Comparison of ENCODE assay signal across 26 cellular contexts in the genomic region with DNA sequence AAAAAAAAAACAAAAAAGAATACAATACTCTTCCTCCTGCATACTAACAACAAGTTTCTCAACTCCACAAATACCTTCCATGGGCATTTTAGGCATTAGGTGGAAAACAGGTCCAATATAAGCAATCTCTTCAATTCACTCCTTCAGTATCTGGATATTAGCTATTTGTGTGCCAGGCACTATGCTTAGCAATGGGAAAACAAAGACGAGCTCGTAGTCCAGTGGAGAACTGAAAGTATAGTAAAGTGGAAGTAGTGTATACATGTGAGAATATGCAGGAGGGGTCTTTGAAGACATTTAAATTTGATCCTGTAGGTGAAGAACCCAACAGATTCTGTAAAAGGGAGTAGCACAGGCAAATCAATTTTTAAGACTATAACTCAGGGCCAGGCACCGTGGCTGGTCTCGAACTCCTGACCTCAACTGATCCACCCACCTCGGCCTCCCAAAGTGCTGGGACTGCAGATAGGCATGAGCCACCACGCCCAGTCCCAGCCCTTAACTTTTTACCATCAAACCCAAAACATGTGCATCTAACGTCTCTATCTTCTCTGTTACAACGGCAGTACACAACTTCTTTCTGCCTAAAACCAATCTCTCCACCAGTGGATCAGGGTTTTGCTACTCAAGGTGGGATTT. TPM values are rescaled to one million over a fixed set of nuclear protein-coding genes. Genes with fewer than 3 reads are reported as not detected.
DNase-seq lines count a peak whose midpoint lies in the region; ATAC-seq and TF ChIP-seq lines count a peak whose summit lies in the region.
"Had no signal": no experiment of that assay in that cellular context is flagged by ENCODE, and none has a peak within 500 bp of the region (broad histone marks: within the 10 kb centered on the region; RNA-seq: fewer than 3 reads in every experiment).

No MANE protein-coding gene starts in this region.

- no peak overlapping the region for H2AFZ ChIP-seq in PC-3 (ENCODE audit: low read length)
- H2AFZ ChIP-seq: GM23338 had no signal

- TF ChIP-seq CTCF in PC-3 (conservative IDR thresholded peaks at IDR 0.05; ENCODE audit: low read depth, low read length) = no peak
- TF ChIP-seq CTCF in chondrocyte (IDR thresholded peaks at IDR 0.05) = no peak
- no peak for TF ChIP-seq CTCF in gastrocnemius medialis (IDR thresholded peaks at IDR 0.05 in 4 of 5, conservative IDR thresholded peaks at IDR 0.05 in 1 of 5)

- DNase-seq in activated naive CD8-positive, alpha-beta T cell treated with anti-CD3 and anti-CD28 coated beads for 36 hours = no peak
- DNase-seq in PC-3 (no peak), chondrocyte (ENCODE audit: low spot score) (no peak), gastrocnemius medialis (no peak), SW480 (ENCODE audit: low spot score) (no peak)
- no peak for DNase-seq in stimulated activated naive CD8-positive, alpha-beta T cell treated with anti-CD3 and anti-CD28 coated beads, Interleukin-15, Interleukin-2, amounts not matched to agents 100 U/mL and 50 U/mL, for 24 hours
- DNase-seq: activated T-cell treated with anti-CD3 and anti-CD28 coated beads, Interleukin-2, amount 50 U/mL, for 4 hours; body of pancreas; C1 segment of cervical spinal cord; DMS 273 treated with DMSO at 0.1 percent for 48 hours; hypothalamus; kidney; NCI-H1694 treated with DMSO at 0.1 percent for 48 hours; NCI-H226; NK-92 treated with Interleukin-12 subunit alpha and Interleukin-12 subunit beta, amount 100 ng/mL, for 24 hours; SHP77; stimulated activated CD4-positive, alpha-beta T cell treated with anti-CD3 and anti-CD28 coated beads, Interleukin-4, amount 100 ng/mL, for 4 hours; substantia nigra; uterus had no signal

- no peak for TF ChIP-seq POLR2A in gastrocnemius medialis (IDR thresholded peaks at IDR 0.05)

- no peaks in the 10 kb centered on the region for H3K9me3 Mint-ChIP-seq in activated naive CD8-positive, alpha-beta T cell (ENCODE audit: low read depth)
- H3K9me3 Mint-ChIP-seq in activated naive CD8-positive, alpha-beta T cell treated with anti-CD3 and anti-CD28 coated beads for 36 hours = no peaks in the 10 kb centered on the region
- H3K9me3 Mint-ChIP-seq in chondrocyte (ENCODE audit: low read depth) = no peaks in the 10 kb centered on the region
- H3K9me3 Mint-ChIP-seq: activated naive CD4-positive, alpha-beta T cell treated with anti-CD3 and anti-CD28 coated beads, Interleukin-2, amount 50 U/mL, for 24 hours; activated T-cell treated with anti-CD3 and anti-CD28 coated beads, Interleukin-2, amount 50 U/mL, for 4 hours; GM23338; neural crest cell had no signal

- H3K27ac ChIP-seq in PC-3 (ENCODE audit: low read length) (peak overlapping the region; percentile 81; the same call in 1 of the 2 replicates), gastrocnemius medialis (peak overlapping the region in 3 of 4 donors; percentile 63 to 75 (median 67))
- H3K27ac ChIP-seq: body of pancreas, coronary artery, prostate gland, uterus had no signal

- CTCF ChIA-PET in PC-3 (lab: Charles Lee) = interaction anchor here (1.0 kb wide), 1 partner anchor 11 kb away, joined by 3 read pairs; a partner anchor contains a TSS

- peaks cover 19% of the 10 kb centered on the region for H3K36me3 Mint-ChIP-seq in activated naive CD8-positive, alpha-beta T cell
- peaks cover 30% of the 10 kb centered on the region for H3K36me3 Mint-ChIP-seq in activated naive CD8-positive, alpha-beta T cell treated with anti-CD3 and anti-CD28 coated beads for 36 hours
- peaks cover 3% of the 10 kb centered on the region for H3K36me3 Mint-ChIP-seq in chondrocyte (ENCODE audit: low read depth)

- H3K36me3 ChIP-seq in PC-3 (ENCODE audit: low read depth, low read length) (peaks cover 9% of the 10 kb centered on the region; the same call in 1 of the 2 replicates), gastrocnemius medialis (peaks cover 0 to 13% of the 10 kb centered on the region in 2 donors)
- H3K36me3 ChIP-seq: prostate gland, uterus had no signal

- no peaks in the 10 kb centered on the region for H3K9me2 ChIP-seq in PC-3 (replicated peaks; ENCODE audit: low read length)

- in situ Hi-C loops in gastrocnemius medialis (cut with MboI; ENCODE audit: low sequenced_read_pairs in 4 of 4) = no loop called here

- peaks cover 12% of the 10 kb centered on the region; the same call in 1 of the 2 replicates for H4K20me1 ChIP-seq in PC-3 (ENCODE audit: low read length)

- peaks cover 61% of the 10 kb centered on the region for H3K4me1 Mint-ChIP-seq in activated naive CD8-positive, alpha-beta T cell (ENCODE audit: low read depth)
- H3K4me1 Mint-ChIP-seq in activated naive CD8-positive, alpha-beta T cell treated with anti-CD3 and anti-CD28 coated beads for 36 hours = peaks cover 55% of the 10 kb centered on the region
- peaks cover 62% of the 10 kb centered on the region for H3K4me1 Mint-ChIP-seq in chondrocyte (ENCODE audit: low read depth)

- no peak overlapping the region for H3K4me3 Mint-ChIP-seq in activated naive CD8-positive, alpha-beta T cell
- no peak overlapping the region for H3K4me3 Mint-ChIP-seq in activated naive CD8-positive, alpha-beta T cell treated with anti-CD3 and anti-CD28 coated beads for 36 hours
- H3K4me3 Mint-ChIP-seq in chondrocyte (ENCODE audit: unreplicated experiment) = no peak overlapping the region
- H3K4me3 Mint-ChIP-seq: activated naive CD4-positive, alpha-beta T cell treated with anti-CD3 and anti-CD28 coated beads, Interleukin-2, amount 50 U/mL, for 24 hours; activated T-cell treated with anti-CD3 and anti-CD28 coated beads, Interleukin-2, amount 50 U/mL, for 4 hours; GM23338; neural crest cell had no signal

- H3K79me2 ChIP-seq in PC-3 (ENCODE audit: low read length) = peaks cover 87% of the 10 kb centered on the region

- no peaks in the 10 kb centered on the region for H3K27me3 Mint-ChIP-seq in activated naive CD8-positive, alpha-beta T cell
- H3K27me3 Mint-ChIP-seq in activated naive CD8-positive, alpha-beta T cell treated with anti-CD3 and anti-CD28 coated beads for 36 hours = no peaks in the 10 kb centered on the region
- no peaks in the 10 kb centered on the region for H3K27me3 Mint-ChIP-seq in chondrocyte (ENCODE audit: low read depth)
- H3K27me3 Mint-ChIP-seq: activated naive CD4-positive, alpha-beta T cell treated with anti-CD3 and anti-CD28 coated beads, Interleukin-2, amount 50 U/mL, for 24 hours had no signal

- no peaks in the 10 kb centered on the region for H3F3A ChIP-seq in PC-3 (ENCODE audit: low read length, unreplicated experiment)

- H3K4me2 ChIP-seq in PC-3 (ENCODE audit: low read length) = 0 out of 2 replicates have a peak overlapping the region, but pooled peaks have one; percentile 51

- peaks cover 68% of the 10 kb centered on the region for H3K4me1 ChIP-seq in PC-3 (ENCODE audit: insufficient read depth, low read length)
- peaks cover 63 to 71% of the 10 kb centered on the region in 2 donors for H3K4me1 ChIP-seq in gastrocnemius medialis
- H3K4me1 ChIP-seq: prostate gland, uterus had no signal

- no peak overlapping the region for H3K4me3 ChIP-seq in PC-3 (ENCODE audit: low read length)
- no peak overlapping the region for H3K4me3 ChIP-seq in gastrocnemius medialis
- H3K4me3 ChIP-seq: body of pancreas, coronary artery, GM23338, prostate gland, uterus had no signal

- H3K27me3 ChIP-seq in PC-3 (ENCODE audit: low read length) = no peaks in the 10 kb centered on the region
- H3K27me3 ChIP-seq in gastrocnemius medialis = no peaks in the 10 kb centered on the region
- H3K27me3 ChIP-seq: body of pancreas, uterus had no signal

- H3K9me3 ChIP-seq in PC-3 (ENCODE audit: low read length) = no peaks in the 10 kb centered on the region
- no peaks in the 10 kb centered on the region for H3K9me3 ChIP-seq in gastrocnemius medialis
- H3K9me3 ChIP-seq: body of pancreas, prostate gland, uterus had no signal

- H3K27ac Mint-ChIP-seq in activated naive CD8-positive, alpha-beta T cell = peak overlapping the region; percentile 70
- no peak overlapping the region for H3K27ac Mint-ChIP-seq in activated naive CD8-positive, alpha-beta T cell treated with anti-CD3 and anti-CD28 coated beads for 36 hours
- peak overlapping the region; percentile 23 for H3K27ac Mint-ChIP-seq in chondrocyte (ENCODE audit: unreplicated experiment)
- H3K27ac Mint-ChIP-seq: GM23338 had no signal

- ATAC-seq in PC-3 (no peak), gastrocnemius medialis (no peak), HG03439 (IDR thresholded peaks at IDR 0.05; ENCODE audit: unreplicated experiment) (no peak)
- no peak for ATAC-seq in stimulated activated naive CD8-positive, alpha-beta T cell treated with anti-CD3 and anti-CD28 coated beads, Interleukin-15, Interleukin-2, amounts not matched to agents 100 U/mL and 50 U/mL, for 24 hours
- ATAC-seq: activated T-cell treated with anti-CD3 and anti-CD28 coated beads, Interleukin-2, amount 50 U/mL, for 4 hours; body of pancreas; GM23338 had no signal

- BruUV-seq in PC-3 (replicated peaks; lab: Mats Ljungman, UMichigan) = no TSS peak

- no peak overlapping the region for H3K9ac ChIP-seq in PC-3 (ENCODE audit: low read length)

- POLR2A ChIA-PET in PC-3 (lab: Charles Lee; ENCODE audit: unreplicated experiment) = interaction anchor here (0.6 kb wide), 1 partner anchor 39 kb away, joined by 6 read pairs; no protein-coding TSS in a partner anchor

- intact Hi-C loops in PC-3 (cut with micrococcal nuclease) = loop anchor here (5.0 kb wide), 1 partner anchor 35 kb away; no protein-coding TSS in a partner anchor
- intact Hi-C loops in gastrocnemius medialis (cut with DNase I; ENCODE audit: low total_unique reads) = no loop called here

RNA-seq across cellular contexts. Expression of a gene that starts 10.6 kb away (rescaled TPM):
- total RNA-seq in activated naive CD8-positive, alpha-beta T cell treated with anti-CD3 and anti-CD28 coated beads for 36 hours = 10 to 100 TPM; 78.6 to 89.2 TPM
- total RNA-seq in PC-3 (2014; rRNA removed) = 152 and 214 TPM in 2 replicates
- 142 to 178 TPM (median 146 TPM) in 3 replicates for total RNA-seq in chondrocyte
- total RNA-seq in gastrocnemius medialis = 100 to 1,000 TPM; 356 to 453 (median 420) TPM
